ENCODE assay signal across 19 cellular contexts in the genomic region with DNA sequence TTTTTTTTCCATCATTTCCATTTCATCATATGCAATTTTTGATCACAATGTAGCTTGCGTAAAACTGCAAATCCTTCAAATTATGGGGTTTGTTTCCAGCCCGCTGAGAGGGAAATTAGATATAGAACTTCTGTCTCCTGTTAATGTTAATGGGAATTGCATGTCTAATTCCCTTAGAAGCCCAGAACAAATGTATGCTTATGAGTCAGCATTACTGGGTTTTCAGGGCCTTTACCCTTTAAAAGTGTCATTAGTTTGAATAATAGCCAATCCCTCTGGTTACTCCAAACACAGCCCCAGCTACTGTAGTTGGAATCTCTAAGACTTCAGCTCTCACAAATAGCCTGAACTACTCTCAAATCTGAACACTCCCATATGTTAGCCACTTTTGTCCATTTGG.
DNase-seq lines count a peak whose midpoint lies in the region; ATAC-seq and TF ChIP-seq lines count a peak whose summit lies in the region.
"Had no signal": no experiment of that assay in that cellular context is flagged by ENCODE, and none has a peak within 500 bp of the region (broad histone marks: within the 10 kb centered on the region; RNA-seq: fewer than 3 reads in every experiment).

No MANE protein-coding gene starts in this region.

- ATAC-seq in CD8-positive, alpha-beta T cell, result no peak
- ATAC-seq: SK-N-SH treated with all-trans-retinoic acid at 6 μM for 48 hours had no signal

- no peaks in the 10 kb centered on the region for H3K27me3 Mint-ChIP-seq in CD8-positive, alpha-beta T cell (ENCODE audit: low read depth)
- H3K27me3 Mint-ChIP-seq in activated CD4-positive, alpha-beta T cell treated with anti-CD3 and anti-CD28 coated beads, Interleukin-2, amount 10 ng/mL, durations not matched to agents 7 days and 5 days, result no peaks in the 10 kb centered on the region
- H3K27me3 Mint-ChIP-seq: IgD-negative memory B cell had no signal

- no peaks in the 10 kb centered on the region for H3K4me1 Mint-ChIP-seq in CD8-positive, alpha-beta T cell (ENCODE audit: low read depth)
- H3K4me1 Mint-ChIP-seq in activated CD4-positive, alpha-beta T cell treated with anti-CD3 and anti-CD28 coated beads, Interleukin-2, amount 10 ng/mL, durations not matched to agents 7 days and 5 days, result no peaks in the 10 kb centered on the region

- peaks cover 7% of the 10 kb centered on the region for H3K9me3 Mint-ChIP-seq in CD8-positive, alpha-beta T cell
- no peaks in the 10 kb centered on the region for H3K9me3 Mint-ChIP-seq in activated CD4-positive, alpha-beta T cell treated with anti-CD3 and anti-CD28 coated beads, Interleukin-2, amount 10 ng/mL, durations not matched to agents 7 days and 5 days

- no peaks in the 10 kb centered on the region for H3K9me3 ChIP-seq in SK-N-MC (ENCODE audit: low read depth, low read length)
- no peaks in the 10 kb centered on the region for H3K9me3 ChIP-seq in CD8-positive, alpha-beta T cell (ENCODE audit: low read length)
- H3K9me3 ChIP-seq: Caco-2 had no signal

- peak overlapping the region; percentile 56 for H3K4me3 ChIP-seq in SK-N-MC
- no peak overlapping the region for H3K4me3 ChIP-seq in CD8-positive, alpha-beta T cell (ENCODE audit: low read depth, low read length)

- no peak overlapping the region for H3K27ac Mint-ChIP-seq in CD8-positive, alpha-beta T cell
- no peak overlapping the region for H3K27ac Mint-ChIP-seq in activated CD4-positive, alpha-beta T cell treated with anti-CD3 and anti-CD28 coated beads, Interleukin-2, amount 10 ng/mL, durations not matched to agents 7 days and 5 days
- H3K27ac Mint-ChIP-seq: IgD-negative memory B cell had no signal

- POLR2A ChIA-PET in CD8-positive, alpha-beta T cell (lab: Charles Lee), result no interaction called here
- POLR2A ChIA-PET in activated CD4-positive, alpha-beta T cell treated with anti-CD3 and anti-CD28 coated beads, Interleukin-2, amount 10 ng/mL, durations not matched to agents 7 days and 5 days (lab: Charles Lee), result no interaction called here

- no peak for TF ChIP-seq CTCF in CD8-positive, alpha-beta T cell (IDR thresholded peaks at IDR 0.05)

- CTCF ChIA-PET in CD8-positive, alpha-beta T cell (lab: Charles Lee), result no interaction called here
- CTCF ChIA-PET in activated CD4-positive, alpha-beta T cell treated with anti-CD3 and anti-CD28 coated beads, Interleukin-2, amount 10 ng/mL, durations not matched to agents 7 days and 5 days (lab: Charles Lee), result no interaction called here

- no peaks in the 10 kb centered on the region for H3K36me3 Mint-ChIP-seq in CD8-positive, alpha-beta T cell
- H3K36me3 Mint-ChIP-seq in activated CD4-positive, alpha-beta T cell treated with anti-CD3 and anti-CD28 coated beads, Interleukin-2, amount 10 ng/mL, durations not matched to agents 7 days and 5 days (ENCODE audit: low read depth), result no peaks in the 10 kb centered on the region
- H3K36me3 Mint-ChIP-seq: IgD-negative memory B cell had no signal

- H3K4me3 Mint-ChIP-seq in CD8-positive, alpha-beta T cell, result no peak overlapping the region
- no peak overlapping the region for H3K4me3 Mint-ChIP-seq in activated CD4-positive, alpha-beta T cell treated with anti-CD3 and anti-CD28 coated beads, Interleukin-2, amount 10 ng/mL, durations not matched to agents 7 days and 5 days
- H3K4me3 Mint-ChIP-seq: IgD-negative memory B cell had no signal

- H3K27ac ChIP-seq in SK-N-MC, result peak overlapping the region; percentile 94
- H3K27ac ChIP-seq in CD8-positive, alpha-beta T cell (ENCODE audit: low read depth, low read length), result no peak overlapping the region
- H3K27ac ChIP-seq: C4-2B had no signal

- H3K9ac ChIP-seq in SK-N-MC (ENCODE audit: insufficient read length), result peak overlapping the region; percentile 44

- no peaks in the 10 kb centered on the region for H3K27me3 ChIP-seq in CD8-positive, alpha-beta T cell (ENCODE audit: insufficient read depth, low read length)

- H3K4me1 ChIP-seq in CD8-positive, alpha-beta T cell (ENCODE audit: insufficient read depth, low read length), result no peaks in the 10 kb centered on the region
- H3K4me1 ChIP-seq: Caco-2 had no signal

- DNase-seq in COLO829 (ENCODE audit: low spot score) (peak; percentile 39), SK-N-MC (ENCODE audit: low read depth, low spot score) (peak; percentile 89), foreskin melanocyte (peak; percentile 67), myocyte (ENCODE audit: low read depth) (peak; percentile 12), ecto neural progenitor cell (ENCODE audit: low spot score) (no peak)
- DNase-seq in CD8-positive, alpha-beta T cell, result no peak
- no peak for DNase-seq in activated CD4-positive, alpha-beta T cell treated with anti-CD3 and anti-CD28 coated beads, Interleukin-2, amount 10 ng/mL, durations not matched to agents 7 days and 5 days
- no peak for DNase-seq in activated naive CD4-positive, alpha-beta T cell treated with Interleukin-2 at 50 U/mL for 16 hours
- DNase-seq: Caco-2, DMS153, EL, H7, Kasumi-1, NCI-H187, NCI-H2171, NCI-H82 had no signal

- no peaks in the 10 kb centered on the region for H3K36me3 ChIP-seq in SK-N-MC (ENCODE audit: insufficient read depth, low read length)
- no peaks in the 10 kb centered on the region for H3K36me3 ChIP-seq in CD8-positive, alpha-beta T cell (ENCODE audit: insufficient read depth, low read length)

- intact Hi-C loops in CD8-positive, alpha-beta T cell (cut with DNase I, micrococcal nuclease), result no loop called here

Comparison
In these comparisons a context has a peak if more than half of its experiments do, and no peak if none do; other contexts are left out.
1. DNase-seq: peak in COLO829 (single experiment), SK-N-MC (single experiment), foreskin melanocyte (single experiment) and myocyte (single experiment); none in CD8-positive, alpha-beta T cell (0 of 7), activated CD4-positive, alpha-beta T cell treated with anti-CD3 and anti-CD28 coated beads, Interleukin-2, amount 10 ng/mL, durations not matched to agents 7 days and 5 days (single experiment), activated naive CD4-positive, alpha-beta T cell treated with Interleukin-2 at 50 U/mL for 16 hours (single experiment) and ecto neural progenitor cell (single experiment).